In genomic region chr9:35341021-35341420, GRCh38 we compare ENCODE assay signal across 16 cellular contexts.
A peak's percentile ranks its signal among the peaks of the same experiment; 100 is the strongest.
DNase-seq lines count a peak whose midpoint lies in the region; ATAC-seq and TF ChIP-seq lines count a peak whose summit lies in the region.
"Had no signal": no experiment of that assay in that cellular context is flagged by ENCODE, and none has a peak within 500 bp of the region (broad histone marks: within the 10 kb centered on the region; RNA-seq: fewer than 3 reads in every experiment).

No MANE protein-coding gene starts in this region.

- H3K4me1 ChIP-seq in cardiac muscle cell (ENCODE audit: low read depth) (peaks cover 20% of the 10 kb centered on the region), ascending aorta (peaks cover 9 to 25% of the 10 kb centered on the region in 2 donors), mesenchymal stem cell (ENCODE audit: control insufficient read depth, insufficient read depth, low read depth, low read length) (peaks cover 4% of the 10 kb centered on the region), aorta (ENCODE audit: control insufficient read depth in 1 of 2, insufficient read depth in 2 of 2, low read length in 2 of 2) (peaks cover 0 to 14% of the 10 kb centered on the region in 2 donors)

- peak overlapping the region; percentile 84 for H3K9ac ChIP-seq in mesenchymal stem cell (ENCODE audit: low read length)

- no peak overlapping the region for H4K8ac ChIP-seq in mesenchymal stem cell (ENCODE audit: low read length)

- DNase-seq in cardiac muscle cell (ENCODE audit: low read depth in 1 of 2, low spot score in 1 of 2), result no peak
- no peak for DNase-seq in cardiac septum (ENCODE audit: low spot score)
- DNase-seq in ascending aorta (ENCODE audit: low spot score in 2 of 2), result no peak
- DNase-seq in mesenchymal stem cell, result no peak
- no peak for DNase-seq in aorta
- DNase-seq in retina, result no peak
- no peak for DNase-seq in islet precursor cell
- DNase-seq: activated CD4-positive, CD25-positive, alpha-beta regulatory T cell; activated naive CD4-positive, alpha-beta T cell treated with Interleukin-2 at 50 U/mL for 16 hours; CD4-positive, alpha-beta memory T cell; central memory CD4-positive, alpha-beta T cell; NCI-H1105; PC-9; T-helper 1 cell; trophoblast cell had no signal

- WGBS in mesenchymal stem cell, result 100% methylated on average over 1 of the region's 2 CpGs
- WGBS in aorta, 2 donors, result 74 to 76% methylated on average over 2 of the region's 2 CpGs

- no peak overlapping the region for H2AK5ac ChIP-seq in mesenchymal stem cell (ENCODE audit: low read length, severe bottlenecking)

- H3K36me3 ChIP-seq in cardiac muscle cell (no peaks in the 10 kb centered on the region), ascending aorta (no peaks in the 10 kb centered on the region), mesenchymal stem cell (ENCODE audit: control insufficient read depth in 1 of 2, insufficient read depth in 2 of 2, low read depth in 1 of 2, low read length in 2 of 2) (peaks cover 0 to 3% of the 10 kb centered on the region in 2 experiments), aorta (ENCODE audit: control insufficient read depth in 1 of 2, insufficient read depth in 2 of 2, low read length in 1 of 2) (no peaks in the 10 kb centered on the region)

- no peak overlapping the region for H2BK15ac ChIP-seq in mesenchymal stem cell (ENCODE audit: low read depth, poor library complexity, severe bottlenecking)

- no peak overlapping the region for H2BK5ac ChIP-seq in mesenchymal stem cell (ENCODE audit: low read depth, low read length, poor library complexity, severe bottlenecking)

- H3K27me3 ChIP-seq in cardiac muscle cell, result no peaks in the 10 kb centered on the region
- no peaks in the 10 kb centered on the region for H3K27me3 ChIP-seq in ascending aorta
- H3K27me3 ChIP-seq in mesenchymal stem cell (ENCODE audit: control insufficient read depth in 1 of 2, insufficient read depth in 1 of 2, low read length in 2 of 2), result no peaks in the 10 kb centered on the region
- H3K27me3 ChIP-seq in aorta (ENCODE audit: control insufficient read depth in 1 of 2, insufficient read depth in 2 of 2, low read length in 1 of 2), result no peaks in the 10 kb centered on the region

- H3K4me3 ChIP-seq in cardiac muscle cell (no peak overlapping the region), ascending aorta (peak overlapping the region; percentile 17 to 47), mesenchymal stem cell (ENCODE audit: insufficient read depth in 1 of 2, low read depth in 1 of 2, low read length in 2 of 2) (peak overlapping the region in 1 of 2 experiments; percentile 75), aorta (ENCODE audit: low read length in 2 of 2) (no peak overlapping the region)
- H3K4me3 ChIP-seq: PC-9 had no signal

- H3K9me3 ChIP-seq in cardiac muscle cell (ENCODE audit: low read depth) (no peaks in the 10 kb centered on the region), ascending aorta (no peaks in the 10 kb centered on the region), mesenchymal stem cell (ENCODE audit: control insufficient read depth, low read length) (no peaks in the 10 kb centered on the region), aorta (ENCODE audit: control insufficient read depth, low read length) (no peaks in the 10 kb centered on the region)

- H3K27ac ChIP-seq in cardiac muscle cell (peak overlapping the region; percentile 41), ascending aorta (peak overlapping the region; percentile 72 to 73), mesenchymal stem cell (ENCODE audit: low read length, poor library complexity, severe bottlenecking) (no peak overlapping the region), aorta (ENCODE audit: low read depth in 1 of 2, low read length in 2 of 2) (peak overlapping the region; percentile 53 to 78)
- H3K27ac ChIP-seq: PC-9 had no signal

- no peak overlapping the region for H4K91ac ChIP-seq in mesenchymal stem cell (ENCODE audit: low read length)

- intact Hi-C loops in cardiac septum (cut with DNase I), result no loop called here
- intact Hi-C loops in ascending aorta (cut with DNase I), result loop anchor here (2.0 kb wide), 1 partner anchor 62 kb away; no protein-coding TSS in a partner anchor
- intact Hi-C loops in aorta (cut with DNase I), result no loop called here

- ATAC-seq in aorta (ENCODE audit: low FRiP score), result peak; percentile 23
- ATAC-seq in GM21576 (IDR thresholded peaks at IDR 0.05; ENCODE audit: unreplicated experiment), result no peak

- H3K23ac ChIP-seq in mesenchymal stem cell (ENCODE audit: low read length in 2 of 2), result no peak overlapping the region

- no peak overlapping the region for H2AFZ ChIP-seq in mesenchymal stem cell (ENCODE audit: low read depth, low read length)
- H2AFZ ChIP-seq: PC-9 had no signal

- H3K4ac ChIP-seq in mesenchymal stem cell (ENCODE audit: low read depth in 1 of 2, low read length in 2 of 2), result no peak overlapping the region

- TF ChIP-seq CTCF in cardiac muscle cell (IDR thresholded peaks at IDR 0.05; ENCODE audit: low read depth, low read length) (no peak), ascending aorta (IDR thresholded peaks at IDR 0.05) (no peak)

- H3K14ac ChIP-seq in mesenchymal stem cell (ENCODE audit: low read length in 2 of 2), result no peak overlapping the region

- H3K79me1 ChIP-seq in mesenchymal stem cell (replicated peaks; ENCODE audit: low read length, poor library complexity, severe bottlenecking), result no peaks in the 10 kb centered on the region

- H3K4me2 ChIP-seq in mesenchymal stem cell (ENCODE audit: low read length, poor library complexity, severe bottlenecking), result no peak overlapping the region
- H3K4me2 ChIP-seq: PC-9 had no signal

- no peak overlapping the region for H2BK120ac ChIP-seq in mesenchymal stem cell (ENCODE audit: low read depth, low read length)

- no peak overlapping the region for H2BK12ac ChIP-seq in mesenchymal stem cell (ENCODE audit: low read length in 2 of 2)

- H3K18ac ChIP-seq in mesenchymal stem cell (ENCODE audit: low read depth in 1 of 2, low read length in 2 of 2), result no peak overlapping the region

Comparison
In these comparisons a context has a peak if more than half of its experiments do, and no peak if none do; other contexts are left out.
1. H3K4me3 ChIP-seq: peak in ascending aorta (2 of 2); none in cardiac muscle cell (single experiment) and aorta (0 of 2).